14 cellular contexts compared by ENCODE assay signal in genomic region chr11:12017243-12017678, GRCh38. TPM values are rescaled to one million over a fixed set of nuclear protein-coding genes. Genes with fewer than 3 reads are reported as not detected.
DNase-seq lines count a peak whose midpoint lies in the region; ATAC-seq, FAIRE-seq and TF ChIP-seq lines count a peak whose summit lies in the region.
"Had no signal": no experiment of that assay in that cellular context is flagged by ENCODE, and none has a peak within 500 bp of the region (broad histone marks: within the 10 kb centered on the region; RNA-seq: fewer than 3 reads in every experiment).

No MANE protein-coding gene starts in this region.

- H3K4me2 ChIP-seq in astrocyte (ENCODE audit: low read length) = peak overlapping the region; percentile 12

- H3K4me1 Mint-ChIP-seq in astrocyte (ENCODE audit: low read depth, unreplicated experiment) = peaks cover 23% of the 10 kb centered on the region

- H3K4me3 ChIP-seq in astrocyte (ENCODE audit: insufficient read depth, low read depth, low read length) (no peak overlapping the region), fibroblast of the aortic adventitia (ENCODE audit: low read depth, low read length) (no peak overlapping the region)
- H3K4me3 ChIP-seq: lung had no signal

- H3K4me1 ChIP-seq in astrocyte (ENCODE audit: insufficient read depth, low read length) = peaks cover 25% of the 10 kb centered on the region

- no peaks in the 10 kb centered on the region for H3K27me3 ChIP-seq in astrocyte (ENCODE audit: insufficient read depth, low read length)

- peak; percentile 85 for DNase-seq in EH (ENCODE audit: low read depth)
- DNase-seq in astrocyte (ENCODE audit: low read depth) = peak; percentile 95
- peak; percentile 96 for DNase-seq in fibroblast of the aortic adventitia (ENCODE audit: low read depth)
- DNase-seq in sciatic nerve (ENCODE audit: low spot score) = no peak
- no peak for DNase-seq in OCI-M2 (lab: John Stamatoyannopoulos, UW; ENCODE audit: unreplicated experiment)
- no peak for DNase-seq in stimulated activated CD4-positive, alpha-beta T cell treated with anti-CD3 and anti-CD28 coated beads, Interleukin-2, amount 100 ng/mL, for 48 hours
- DNase-seq in caudate nucleus (lab: John Stamatoyannopoulos, UW) = no peak
- DNase-seq in T-helper 9 cell = no peak
- DNase-seq: NCI-H1092, occipital lobe, PC-3 had no signal

- H3K9me3 ChIP-seq in astrocyte (ENCODE audit: insufficient read depth, low read depth, low read length) = no peaks in the 10 kb centered on the region

- no peaks in the 10 kb centered on the region for H3K27me3 Mint-ChIP-seq in astrocyte (ENCODE audit: low read depth, unreplicated experiment)

- no peak overlapping the region for H2AFZ ChIP-seq in astrocyte (ENCODE audit: low read depth, low read length)

- ATAC-seq in sciatic nerve = peak; percentile 49
- ATAC-seq: PC-3 had no signal

- no peaks in the 10 kb centered on the region for H4K20me1 ChIP-seq in astrocyte (ENCODE audit: insufficient read depth, low read length)

- H3K27ac Mint-ChIP-seq in astrocyte (ENCODE audit: unreplicated experiment) = peak overlapping the region; percentile 49

- peak; percentile 86 for FAIRE-seq in astrocyte (lab: Jason Lieb, UNC)
- FAIRE-seq: H54, urothelium cell line had no signal

- intact Hi-C loops in sciatic nerve (cut with DNase I) = no loop called here

- H3K9ac ChIP-seq in astrocyte (ENCODE audit: low read length) = peak overlapping the region; percentile 9

- H3K4me3 Mint-ChIP-seq in astrocyte (ENCODE audit: unreplicated experiment) = no peak overlapping the region

- H3K27ac ChIP-seq in astrocyte (ENCODE audit: low read depth, low read length) (peak overlapping the region; percentile 57), caudate nucleus (ENCODE audit: low read depth, low read length) (no peak overlapping the region)

- H3K79me2 ChIP-seq in astrocyte (ENCODE audit: insufficient read depth, low read length) = no peaks in the 10 kb centered on the region

- peaks cover 1% of the 10 kb centered on the region for H3K9me3 Mint-ChIP-seq in astrocyte (ENCODE audit: unreplicated experiment)

- no peaks in the 10 kb centered on the region for H3K36me3 ChIP-seq in astrocyte (ENCODE audit: insufficient read depth, low read length)

- no peak for TF ChIP-seq CTCF in astrocyte (IDR thresholded peaks at IDR 0.05; ENCODE audit: insufficient read depth, low read depth, low read length)
- TF ChIP-seq CTCF in fibroblast of the aortic adventitia (IDR thresholded peaks at IDR 0.05; ENCODE audit: insufficient read depth, low read length) = no peak

- H3K36me3 Mint-ChIP-seq in astrocyte (ENCODE audit: low read depth, unreplicated experiment) = no peaks in the 10 kb centered on the region

RNA-seq across cellular contexts. Expression of gene DKK3, which starts 8.8 kb away (rescaled TPM):
- total RNA-seq in astrocyte (307 and 328 TPM in 2 replicates), fibroblast of the aortic adventitia (ENCODE audit: low replicate concordance) (94.3 and 334 TPM in 2 replicates), sciatic nerve (201 TPM)

Comparison
In these comparisons a context has a peak if more than half of its experiments do, and no peak if none do; other contexts are left out.
1. DNase-seq: peak in EH (single experiment), astrocyte (single experiment) and fibroblast of the aortic adventitia (single experiment); none in sciatic nerve (single experiment), OCI-M2 (single experiment), stimulated activated CD4-positive, alpha-beta T cell treated with anti-CD3 and anti-CD28 coated beads, Interleukin-2, amount 100 ng/mL, for 48 hours (0 of 2), caudate nucleus (0 of 61) and T-helper 9 cell (single experiment).